1 cellular context compared by ENCODE assay signal in the genomic region with DNA sequence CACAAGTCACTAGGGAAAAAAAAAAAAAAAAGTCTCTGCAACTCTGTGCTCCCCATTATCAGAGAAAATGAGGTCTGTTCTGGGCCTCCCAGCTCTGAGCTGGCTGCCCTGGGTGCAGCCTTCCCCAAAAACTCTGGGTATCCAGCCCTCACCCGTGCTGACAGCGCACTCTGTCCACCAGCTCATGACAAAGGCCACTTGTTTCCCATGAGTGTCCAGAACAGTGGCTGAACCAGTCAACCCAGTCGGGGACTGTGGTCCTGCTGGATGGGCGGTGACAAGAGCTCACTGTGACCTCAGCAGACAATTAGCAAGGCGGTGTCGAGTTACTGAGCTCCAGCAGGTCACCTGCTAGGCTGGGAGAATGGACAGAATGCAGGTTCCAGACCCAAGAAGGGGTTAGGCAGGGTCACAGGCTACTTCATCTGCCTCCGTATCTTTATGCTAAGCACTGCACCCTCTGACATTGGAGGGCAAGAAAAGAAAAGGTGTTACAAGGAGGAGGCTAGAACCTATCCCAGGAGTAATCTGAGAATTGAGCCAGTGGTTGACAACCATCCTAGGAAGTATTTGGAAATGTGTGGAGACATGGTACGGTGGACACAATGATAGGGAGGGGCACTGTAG.
TF ChIP-seq lines count a peak whose summit lies in the region.

No MANE protein-coding gene starts in this region.

TF ChIP-seq in H1, 55 proteins besides CTCF, POLR2A, EP300 and RAD21 (continued from another document):
- TF ChIP-seq, protein P1, sequence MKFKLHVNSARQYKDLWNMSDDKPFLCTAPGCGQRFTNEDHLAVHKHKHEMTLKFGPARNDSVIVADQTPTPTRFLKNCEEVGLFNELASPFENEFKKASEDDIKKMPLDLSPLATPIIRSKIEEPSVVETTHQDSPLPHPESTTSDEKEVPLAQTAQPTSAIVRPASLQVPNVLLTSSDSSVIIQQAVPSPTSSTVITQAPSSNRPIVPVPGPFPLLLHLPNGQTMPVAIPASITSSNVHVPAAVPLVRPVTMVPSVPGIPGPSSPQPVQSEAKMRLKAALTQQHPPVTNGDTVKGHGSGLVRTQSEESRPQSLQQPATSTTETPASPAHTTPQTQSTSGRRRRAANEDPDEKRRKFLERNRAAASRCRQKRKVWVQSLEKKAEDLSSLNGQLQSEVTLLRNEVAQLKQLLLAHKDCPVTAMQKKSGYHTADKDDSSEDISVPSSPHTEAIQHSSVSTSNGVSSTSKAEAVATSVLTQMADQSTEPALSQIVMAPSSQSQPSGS (IDR thresholded peaks at IDR 0.05; ENCODE audit: low read length), result no peak
- peak; percentile 33; the same call in 1 of the 2 replicates for TF ChIP-seq POLR2AphosphoS5 (IDR thresholded peaks at IDR 0.05; ENCODE audit: low read depth, low read length)
- TF ChIP-seq, protein P2, sequence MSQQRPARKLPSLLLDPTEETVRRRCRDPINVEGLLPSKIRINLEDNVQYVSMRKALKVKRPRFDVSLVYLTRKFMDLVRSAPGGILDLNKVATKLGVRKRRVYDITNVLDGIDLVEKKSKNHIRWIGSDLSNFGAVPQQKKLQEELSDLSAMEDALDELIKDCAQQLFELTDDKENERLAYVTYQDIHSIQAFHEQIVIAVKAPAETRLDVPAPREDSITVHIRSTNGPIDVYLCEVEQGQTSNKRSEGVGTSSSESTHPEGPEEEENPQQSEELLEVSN (IDR thresholded peaks at IDR 0.05), result no peak
- TF ChIP-seq GTF2F1 (IDR thresholded peaks at IDR 0.05; ENCODE audit: borderline replicate concordance, low read depth, low read length), result no peak
- TF ChIP-seq, protein P3, sequence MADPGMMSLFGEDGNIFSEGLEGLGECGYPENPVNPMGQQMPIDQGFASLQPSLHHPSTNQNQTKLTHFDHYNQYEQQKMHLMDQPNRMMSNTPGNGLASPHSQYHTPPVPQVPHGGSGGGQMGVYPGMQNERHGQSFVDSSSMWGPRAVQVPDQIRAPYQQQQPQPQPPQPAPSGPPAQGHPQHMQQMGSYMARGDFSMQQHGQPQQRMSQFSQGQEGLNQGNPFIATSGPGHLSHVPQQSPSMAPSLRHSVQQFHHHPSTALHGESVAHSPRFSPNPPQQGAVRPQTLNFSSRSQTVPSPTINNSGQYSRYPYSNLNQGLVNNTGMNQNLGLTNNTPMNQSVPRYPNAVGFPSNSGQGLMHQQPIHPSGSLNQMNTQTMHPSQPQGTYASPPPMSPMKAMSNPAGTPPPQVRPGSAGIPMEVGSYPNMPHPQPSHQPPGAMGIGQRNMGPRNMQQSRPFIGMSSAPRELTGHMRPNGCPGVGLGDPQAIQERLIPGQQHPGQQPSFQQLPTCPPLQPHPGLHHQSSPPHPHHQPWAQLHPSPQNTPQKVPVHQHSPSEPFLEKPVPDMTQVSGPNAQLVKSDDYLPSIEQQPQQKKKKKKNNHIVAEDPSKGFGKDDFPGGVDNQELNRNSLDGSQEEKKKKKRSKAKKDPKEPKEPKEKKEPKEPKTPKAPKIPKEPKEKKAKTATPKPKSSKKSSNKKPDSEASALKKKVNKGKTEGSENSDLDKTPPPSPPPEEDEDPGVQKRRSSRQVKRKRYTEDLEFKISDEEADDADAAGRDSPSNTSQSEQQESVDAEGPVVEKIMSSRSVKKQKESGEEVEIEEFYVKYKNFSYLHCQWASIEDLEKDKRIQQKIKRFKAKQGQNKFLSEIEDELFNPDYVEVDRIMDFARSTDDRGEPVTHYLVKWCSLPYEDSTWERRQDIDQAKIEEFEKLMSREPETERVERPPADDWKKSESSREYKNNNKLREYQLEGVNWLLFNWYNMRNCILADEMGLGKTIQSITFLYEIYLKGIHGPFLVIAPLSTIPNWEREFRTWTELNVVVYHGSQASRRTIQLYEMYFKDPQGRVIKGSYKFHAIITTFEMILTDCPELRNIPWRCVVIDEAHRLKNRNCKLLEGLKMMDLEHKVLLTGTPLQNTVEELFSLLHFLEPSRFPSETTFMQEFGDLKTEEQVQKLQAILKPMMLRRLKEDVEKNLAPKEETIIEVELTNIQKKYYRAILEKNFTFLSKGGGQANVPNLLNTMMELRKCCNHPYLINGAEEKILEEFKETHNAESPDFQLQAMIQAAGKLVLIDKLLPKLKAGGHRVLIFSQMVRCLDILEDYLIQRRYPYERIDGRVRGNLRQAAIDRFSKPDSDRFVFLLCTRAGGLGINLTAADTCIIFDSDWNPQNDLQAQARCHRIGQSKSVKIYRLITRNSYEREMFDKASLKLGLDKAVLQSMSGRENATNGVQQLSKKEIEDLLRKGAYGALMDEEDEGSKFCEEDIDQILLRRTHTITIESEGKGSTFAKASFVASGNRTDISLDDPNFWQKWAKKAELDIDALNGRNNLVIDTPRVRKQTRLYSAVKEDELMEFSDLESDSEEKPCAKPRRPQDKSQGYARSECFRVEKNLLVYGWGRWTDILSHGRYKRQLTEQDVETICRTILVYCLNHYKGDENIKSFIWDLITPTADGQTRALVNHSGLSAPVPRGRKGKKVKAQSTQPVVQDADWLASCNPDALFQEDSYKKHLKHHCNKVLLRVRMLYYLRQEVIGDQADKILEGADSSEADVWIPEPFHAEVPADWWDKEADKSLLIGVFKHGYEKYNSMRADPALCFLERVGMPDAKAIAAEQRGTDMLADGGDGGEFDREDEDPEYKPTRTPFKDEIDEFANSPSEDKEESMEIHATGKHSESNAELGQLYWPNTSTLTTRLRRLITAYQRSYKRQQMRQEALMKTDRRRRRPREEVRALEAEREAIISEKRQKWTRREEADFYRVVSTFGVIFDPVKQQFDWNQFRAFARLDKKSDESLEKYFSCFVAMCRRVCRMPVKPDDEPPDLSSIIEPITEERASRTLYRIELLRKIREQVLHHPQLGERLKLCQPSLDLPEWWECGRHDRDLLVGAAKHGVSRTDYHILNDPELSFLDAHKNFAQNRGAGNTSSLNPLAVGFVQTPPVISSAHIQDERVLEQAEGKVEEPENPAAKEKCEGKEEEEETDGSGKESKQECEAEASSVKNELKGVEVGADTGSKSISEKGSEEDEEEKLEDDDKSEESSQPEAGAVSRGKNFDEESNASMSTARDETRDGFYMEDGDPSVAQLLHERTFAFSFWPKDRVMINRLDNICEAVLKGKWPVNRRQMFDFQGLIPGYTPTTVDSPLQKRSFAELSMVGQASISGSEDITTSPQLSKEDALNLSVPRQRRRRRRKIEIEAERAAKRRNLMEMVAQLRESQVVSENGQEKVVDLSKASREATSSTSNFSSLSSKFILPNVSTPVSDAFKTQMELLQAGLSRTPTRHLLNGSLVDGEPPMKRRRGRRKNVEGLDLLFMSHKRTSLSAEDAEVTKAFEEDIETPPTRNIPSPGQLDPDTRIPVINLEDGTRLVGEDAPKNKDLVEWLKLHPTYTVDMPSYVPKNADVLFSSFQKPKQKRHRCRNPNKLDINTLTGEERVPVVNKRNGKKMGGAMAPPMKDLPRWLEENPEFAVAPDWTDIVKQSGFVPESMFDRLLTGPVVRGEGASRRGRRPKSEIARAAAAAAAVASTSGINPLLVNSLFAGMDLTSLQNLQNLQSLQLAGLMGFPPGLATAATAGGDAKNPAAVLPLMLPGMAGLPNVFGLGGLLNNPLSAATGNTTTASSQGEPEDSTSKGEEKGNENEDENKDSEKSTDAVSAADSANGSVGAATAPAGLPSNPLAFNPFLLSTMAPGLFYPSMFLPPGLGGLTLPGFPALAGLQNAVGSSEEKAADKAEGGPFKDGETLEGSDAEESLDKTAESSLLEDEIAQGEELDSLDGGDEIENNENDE (IDR thresholded peaks at IDR 0.05; ENCODE audit: insufficient replicate concordance, low read length), result no peak
- TF ChIP-seq, protein P4, sequence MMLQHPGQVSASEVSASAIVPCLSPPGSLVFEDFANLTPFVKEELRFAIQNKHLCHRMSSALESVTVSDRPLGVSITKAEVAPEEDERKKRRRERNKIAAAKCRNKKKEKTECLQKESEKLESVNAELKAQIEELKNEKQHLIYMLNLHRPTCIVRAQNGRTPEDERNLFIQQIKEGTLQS (IDR thresholded peaks at IDR 0.05; ENCODE audit: insufficient read depth, low read depth, low read length), result no peak
- TF ChIP-seq CREB1 (IDR thresholded peaks at IDR 0.05), result peak; percentile 59
- no peak for TF ChIP-seq CEBPB (IDR thresholded peaks at IDR 0.05; ENCODE audit: low read depth, low read length)
- TF ChIP-seq BACH1 (IDR thresholded peaks at IDR 0.05; ENCODE audit: low read length), result no peak
- TF ChIP-seq RBBP5 (IDR thresholded peaks at IDR 0.05; ENCODE audit: borderline replicate concordance, low read depth, low read length), result 0 out of 2 replicates have a peak, but pooled peaks have one; percentile 18
